ENCODE assay signal across 15 cellular contexts in genomic region chr18:39455300-39455699, GRCh38.
DNase-seq lines count a peak whose midpoint lies in the region; ATAC-seq, FAIRE-seq and TF ChIP-seq lines count a peak whose summit lies in the region.
"Had no signal": no experiment of that assay in that cellular context is flagged by ENCODE, and none has a peak within 500 bp of the region (broad histone marks: within the 10 kb centered on the region; RNA-seq: fewer than 3 reads in every experiment).

No MANE protein-coding gene starts in this region.

- H3K4me3 ChIP-seq in bronchial epithelial cell (ENCODE audit: low read depth, low read length): no peak overlapping the region
- H3K4me3 ChIP-seq: GM12878, tibial artery had no signal

- no peaks in the 10 kb centered on the region for H3K27me3 ChIP-seq in bronchial epithelial cell (ENCODE audit: control insufficient read depth, insufficient read depth, low read length)
- H3K27me3 ChIP-seq: tibial artery had no signal

- no peak for TF ChIP-seq CTCF in bronchial epithelial cell (IDR thresholded peaks at IDR 0.05; ENCODE audit: insufficient read depth, low read length, severe bottlenecking)

- no peak for ATAC-seq in HG03378 (IDR thresholded peaks at IDR 0.05; ENCODE audit: unreplicated experiment)
- ATAC-seq: GM12878 had no signal

- no peak for FAIRE-seq in bronchial epithelial cell (lab: Jason Lieb, UNC)
- FAIRE-seq: endometrium, GM12878, islet of Langerhans had no signal

- DNase-seq in COLO829 (ENCODE audit: low spot score) (peak; percentile 35), M059J (ENCODE audit: low read depth) (peak; percentile 91), bronchial epithelial cell (ENCODE audit: low read depth) (peak; percentile 96), kidney tubule cell (ENCODE audit: low spot score) (peak; percentile 88), islet precursor cell (no peak), activated gamma-delta T cell treated with Interleukin-2 at 50 U/mL for 16 hours (no peak)
- no peak for DNase-seq in stimulated activated CD8-positive, alpha-beta memory T cell treated with anti-CD3 and anti-CD28 coated beads, Interleukin-4, amount 100 ng/mL, for 48 hours
- DNase-seq: CD4-positive, CD25-positive, alpha-beta regulatory T cell; NCI-H1048; NK-92 treated with Interleukin-12 subunit alpha and Interleukin-12 subunit beta, amount 100 ng/mL, for 24 hours; tibial artery had no signal

- H3K36me3 ChIP-seq in bronchial epithelial cell (ENCODE audit: control insufficient read depth, insufficient read depth, low read length): no peaks in the 10 kb centered on the region
- H3K36me3 ChIP-seq: tibial artery had no signal

Comparison
In these comparisons a context has a peak if more than half of its experiments do, and no peak if none do; other contexts are left out.
1. DNase-seq: peak in COLO829 (single experiment), M059J (single experiment), bronchial epithelial cell (single experiment) and kidney tubule cell (single experiment); none in stimulated activated CD8-positive, alpha-beta memory T cell treated with anti-CD3 and anti-CD28 coated beads, Interleukin-4, amount 100 ng/mL, for 48 hours (single experiment), islet precursor cell (single experiment) and activated gamma-delta T cell treated with Interleukin-2 at 50 U/mL for 16 hours (single experiment).